1 cellular context compared by ENCODE assay signal in the genomic region with DNA sequence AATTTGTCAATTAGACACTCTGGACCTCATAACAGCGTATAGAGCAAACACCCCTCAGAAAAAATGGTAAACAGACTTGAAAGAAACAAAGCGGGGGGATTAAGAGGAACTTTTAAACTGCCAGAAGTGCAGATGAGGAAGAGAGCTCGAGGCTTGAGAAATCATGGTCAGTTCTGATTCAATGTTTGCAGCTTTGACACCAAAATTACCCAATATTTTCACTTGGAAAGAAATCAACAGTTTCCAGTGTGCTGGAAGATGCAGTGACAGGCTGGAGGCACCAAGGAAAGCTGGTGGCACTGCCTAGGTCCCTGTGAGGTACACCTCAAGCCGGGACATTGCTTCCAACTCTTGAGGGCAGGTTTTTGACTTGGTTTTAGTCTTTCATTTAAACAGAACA.
TF ChIP-seq lines count a peak whose summit lies in the region.

No MANE protein-coding gene starts in this region.

TF ChIP-seq in GM23338, 12 proteins besides CTCF, POLR2A, EP300 and RAD21 (continued from another document):
- TF ChIP-seq, protein P1, sequence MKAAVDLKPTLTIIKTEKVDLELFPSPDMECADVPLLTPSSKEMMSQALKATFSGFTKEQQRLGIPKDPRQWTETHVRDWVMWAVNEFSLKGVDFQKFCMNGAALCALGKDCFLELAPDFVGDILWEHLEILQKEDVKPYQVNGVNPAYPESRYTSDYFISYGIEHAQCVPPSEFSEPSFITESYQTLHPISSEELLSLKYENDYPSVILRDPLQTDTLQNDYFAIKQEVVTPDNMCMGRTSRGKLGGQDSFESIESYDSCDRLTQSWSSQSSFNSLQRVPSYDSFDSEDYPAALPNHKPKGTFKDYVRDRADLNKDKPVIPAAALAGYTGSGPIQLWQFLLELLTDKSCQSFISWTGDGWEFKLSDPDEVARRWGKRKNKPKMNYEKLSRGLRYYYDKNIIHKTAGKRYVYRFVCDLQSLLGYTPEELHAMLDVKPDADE (IDR thresholded peaks at IDR 0.05) = no peak
- TF ChIP-seq STAT1 (IDR thresholded peaks at IDR 0.05; ENCODE audit: unreplicated experiment) (no peak), NANOG (IDR thresholded peaks at IDR 0.05; ENCODE audit: borderline replicate concordance) (no peak), POLR2AphosphoS5 (IDR thresholded peaks at IDR 0.05; ENCODE audit: low read depth) (no peak), ZNF331 (CRISPR knock-in tag; IDR thresholded peaks at IDR 0.05; ENCODE audit: low read depth) (no peak), JUNB (IDR thresholded peaks at IDR 0.05; ENCODE audit: unreplicated experiment) (no peak)
- TF ChIP-seq, protein P2, sequence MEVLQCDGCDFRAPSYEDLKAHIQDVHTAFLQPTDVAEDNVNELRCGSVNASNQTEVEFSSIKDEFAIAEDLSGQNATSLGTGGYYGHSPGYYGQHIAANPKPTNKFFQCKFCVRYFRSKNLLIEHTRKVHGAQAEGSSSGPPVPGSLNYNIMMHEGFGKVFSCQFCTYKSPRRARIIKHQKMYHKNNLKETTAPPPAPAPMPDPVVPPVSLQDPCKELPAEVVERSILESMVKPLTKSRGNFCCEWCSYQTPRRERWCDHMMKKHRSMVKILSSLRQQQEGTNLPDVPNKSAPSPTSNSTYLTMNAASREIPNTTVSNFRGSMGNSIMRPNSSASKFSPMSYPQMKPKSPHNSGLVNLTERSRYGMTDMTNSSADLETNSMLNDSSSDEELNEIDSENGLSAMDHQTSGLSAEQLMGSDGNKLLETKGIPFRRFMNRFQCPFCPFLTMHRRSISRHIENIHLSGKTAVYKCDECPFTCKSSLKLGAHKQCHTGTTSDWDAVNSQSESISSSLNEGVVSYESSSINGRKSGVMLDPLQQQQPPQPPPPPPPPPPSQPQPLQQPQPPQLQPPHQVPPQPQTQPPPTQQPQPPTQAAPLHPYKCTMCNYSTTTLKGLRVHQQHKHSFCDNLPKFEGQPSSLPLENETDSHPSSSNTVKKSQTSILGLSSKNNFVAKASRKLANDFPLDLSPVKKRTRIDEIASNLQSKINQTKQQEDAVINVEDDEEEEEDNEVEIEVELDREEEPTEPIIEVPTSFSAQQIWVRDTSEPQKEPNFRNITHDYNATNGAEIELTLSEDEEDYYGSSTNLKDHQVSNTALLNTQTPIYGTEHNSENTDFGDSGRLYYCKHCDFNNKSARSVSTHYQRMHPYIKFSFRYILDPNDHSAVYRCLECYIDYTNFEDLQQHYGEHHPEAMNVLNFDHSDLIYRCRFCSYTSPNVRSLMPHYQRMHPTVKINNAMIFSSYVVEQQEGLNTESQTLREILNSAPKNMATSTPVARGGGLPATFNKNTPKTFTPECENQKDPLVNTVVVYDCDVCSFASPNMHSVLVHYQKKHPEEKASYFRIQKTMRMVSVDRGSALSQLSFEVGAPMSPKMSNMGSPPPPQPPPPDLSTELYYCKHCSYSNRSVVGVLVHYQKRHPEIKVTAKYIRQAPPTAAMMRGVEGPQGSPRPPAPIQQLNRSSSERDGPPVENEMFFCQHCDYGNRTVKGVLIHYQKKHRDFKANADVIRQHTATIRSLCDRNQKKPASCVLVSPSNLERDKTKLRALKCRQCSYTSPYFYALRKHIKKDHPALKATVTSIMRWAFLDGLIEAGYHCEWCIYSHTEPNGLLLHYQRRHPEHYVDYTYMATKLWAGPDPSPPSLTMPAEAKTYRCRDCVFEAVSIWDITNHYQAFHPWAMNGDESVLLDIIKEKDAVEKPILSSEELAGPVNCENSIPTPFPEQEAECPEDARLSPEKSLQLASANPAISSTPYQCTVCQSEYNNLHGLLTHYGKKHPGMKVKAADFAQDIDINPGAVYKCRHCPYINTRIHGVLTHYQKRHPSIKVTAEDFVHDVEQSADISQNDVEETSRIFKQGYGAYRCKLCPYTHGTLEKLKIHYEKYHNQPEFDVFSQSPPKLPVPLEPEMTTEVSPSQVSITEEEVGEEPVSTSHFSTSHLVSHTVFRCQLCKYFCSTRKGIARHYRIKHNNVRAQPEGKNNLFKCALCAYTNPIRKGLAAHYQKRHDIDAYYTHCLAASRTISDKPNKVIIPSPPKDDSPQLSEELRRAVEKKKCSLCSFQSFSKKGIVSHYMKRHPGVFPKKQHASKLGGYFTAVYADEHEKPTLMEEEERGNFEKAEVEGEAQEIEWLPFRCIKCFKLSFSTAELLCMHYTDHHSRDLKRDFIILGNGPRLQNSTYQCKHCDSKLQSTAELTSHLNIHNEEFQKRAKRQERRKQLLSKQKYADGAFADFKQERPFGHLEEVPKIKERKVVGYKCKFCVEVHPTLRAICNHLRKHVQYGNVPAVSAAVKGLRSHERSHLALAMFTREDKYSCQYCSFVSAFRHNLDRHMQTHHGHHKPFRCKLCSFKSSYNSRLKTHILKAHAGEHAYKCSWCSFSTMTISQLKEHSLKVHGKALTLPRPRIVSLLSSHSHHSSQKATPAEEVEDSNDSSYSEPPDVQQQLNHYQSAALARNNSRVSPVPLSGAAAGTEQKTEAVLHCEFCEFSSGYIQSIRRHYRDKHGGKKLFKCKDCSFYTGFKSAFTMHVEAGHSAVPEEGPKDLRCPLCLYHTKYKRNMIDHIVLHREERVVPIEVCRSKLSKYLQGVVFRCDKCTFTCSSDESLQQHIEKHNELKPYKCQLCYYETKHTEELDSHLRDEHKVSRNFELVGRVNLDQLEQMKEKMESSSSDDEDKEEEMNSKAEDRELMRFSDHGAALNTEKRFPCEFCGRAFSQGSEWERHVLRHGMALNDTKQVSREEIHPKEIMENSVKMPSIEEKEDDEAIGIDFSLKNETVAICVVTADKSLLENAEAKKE (CRISPR knock-in tag; IDR thresholded peaks at IDR 0.05) = no peak
